Comparison of ENCODE assay signal across 1 cellular context in the genomic region with DNA sequence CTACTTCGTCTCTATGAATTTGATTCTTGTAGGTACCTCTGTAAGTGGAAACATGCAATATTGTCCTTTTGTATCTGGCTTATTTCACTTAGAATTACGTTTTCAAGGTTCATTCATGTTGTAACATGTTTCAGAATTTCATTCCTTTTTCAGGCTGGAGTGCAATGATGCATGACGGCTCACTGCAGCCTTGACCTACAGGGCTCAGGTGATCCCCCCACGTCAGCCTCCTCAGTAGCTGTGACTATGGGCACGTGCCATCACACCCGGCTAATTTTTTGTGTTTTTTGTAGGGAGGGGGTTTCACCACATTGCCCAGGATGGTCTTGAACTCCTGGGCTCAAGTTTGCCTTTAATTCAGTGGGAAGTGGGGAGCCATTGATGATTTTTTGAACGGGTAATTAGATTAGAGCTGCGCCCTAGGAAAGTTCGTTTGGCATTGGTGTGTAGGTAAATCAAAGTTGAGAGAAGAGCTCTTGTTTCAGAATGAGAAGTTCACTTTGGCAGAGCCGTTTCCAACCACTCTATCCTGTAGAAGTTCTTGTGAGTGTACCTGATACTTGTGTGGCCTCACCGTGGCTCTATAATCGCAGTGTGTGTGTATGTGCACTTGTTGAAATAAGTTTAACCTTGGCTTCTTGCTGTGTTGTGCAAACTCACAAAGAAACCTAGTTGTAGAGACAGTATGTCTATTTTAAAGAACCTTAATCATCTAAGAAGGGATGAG.
TF ChIP-seq lines count a peak whose summit lies in the region.

No MANE protein-coding gene starts in this region.

TF ChIP-seq in H1, 55 proteins besides CTCF, POLR2A, EP300 and RAD21:
- TF ChIP-seq TAF1 (IDR thresholded peaks at IDR 0.05; ENCODE audit: low read depth, low read length) (no peak), NRF1 (IDR thresholded peaks at IDR 0.05; ENCODE audit: low read depth, low read length) (no peak), ATF2 (IDR thresholded peaks at IDR 0.05; ENCODE audit: low read length) (no peak)
